In the genomic region with DNA sequence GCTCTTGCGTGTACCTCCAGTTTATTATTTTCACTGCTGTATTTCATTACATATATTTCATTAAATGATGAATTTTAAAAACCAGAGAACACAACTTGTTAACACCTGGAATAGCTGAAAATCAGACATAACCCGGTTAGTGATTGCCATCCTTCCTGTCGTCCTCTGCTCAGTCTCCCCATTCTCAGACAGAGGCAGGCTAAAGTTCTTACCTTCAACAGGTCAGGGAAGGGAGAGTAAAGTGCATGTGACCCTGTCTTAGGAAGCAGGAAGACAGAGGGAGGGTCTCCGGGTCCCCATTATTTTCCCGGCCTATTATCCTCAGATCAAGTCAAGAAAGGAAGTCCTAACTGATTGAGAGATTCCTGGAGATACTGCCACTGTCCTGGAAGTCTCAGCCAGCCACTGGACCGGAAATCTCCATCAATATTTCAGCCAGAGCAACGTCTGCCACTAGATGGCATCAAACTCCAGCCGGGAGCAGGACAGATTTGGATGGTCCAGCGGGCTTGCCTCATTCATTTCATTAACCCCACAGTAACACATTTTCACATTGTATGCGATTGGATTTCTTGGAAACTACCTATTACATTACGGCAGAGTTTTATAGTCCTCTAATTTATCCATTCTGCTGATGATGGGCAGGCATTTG, we compare ENCODE assay signal across 8 cellular contexts. TPM values are rescaled to one million over a fixed set of nuclear protein-coding genes. Genes with fewer than 3 reads are reported as not detected.
"Had no signal": no experiment of that assay in that cellular context is flagged by ENCODE, and none has a peak within 500 bp of the region (broad histone marks: within the 10 kb centered on the region; RNA-seq: fewer than 3 reads in every experiment).

No MANE protein-coding gene starts in this region.

RNA-seq across cellular contexts. Expression of gene CTAG1B, which starts 1.8 kb away (rescaled TPM):
- total RNA-seq: aorta, cerebellum, dermis blood vessel endothelial cell, mammary epithelial cell, renal cortical epithelial cell, skeletal muscle tissue, suprapubic skin had no signal
- polyA plus RNA-seq: aorta, mammary epithelial cell had no signal

RNA-seq across cellular contexts. Expression of gene CTAG2, which starts 32.5 kb away (rescaled TPM):
- total RNA-seq: aorta, breast epithelium, cerebellum, dermis blood vessel endothelial cell, mammary epithelial cell, renal cortical epithelial cell, skeletal muscle tissue, suprapubic skin had no signal
- polyA plus RNA-seq: mammary epithelial cell had no signal

RNA-seq across cellular contexts. Expression of gene CTAG1A, which starts 36.0 kb away (rescaled TPM):
- total RNA-seq: aorta, cerebellum, dermis blood vessel endothelial cell, mammary epithelial cell, renal cortical epithelial cell, skeletal muscle tissue, suprapubic skin had no signal
- polyA plus RNA-seq: aorta, mammary epithelial cell had no signal
